12 cellular contexts compared by ENCODE assay signal in the genomic region with DNA sequence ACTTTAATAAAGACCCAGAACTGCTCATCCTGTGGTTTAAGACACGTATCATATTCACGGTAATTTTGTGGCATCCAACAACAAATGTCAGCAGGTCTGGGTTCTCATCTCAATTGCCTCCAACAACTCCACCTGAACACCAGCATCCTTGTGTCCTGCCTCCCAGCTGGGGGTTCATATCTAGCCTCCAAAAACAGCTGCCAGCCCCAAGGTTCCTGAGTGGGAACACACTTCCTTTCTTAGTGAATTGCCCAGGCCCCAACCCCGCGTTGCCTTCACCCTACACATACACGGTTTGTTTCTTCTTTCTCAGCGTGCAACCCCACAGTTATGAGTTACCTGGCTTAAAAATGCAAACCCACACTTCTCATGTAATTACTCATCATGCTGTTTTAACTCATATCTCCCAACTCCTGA.
DNase-seq lines count a peak whose midpoint lies in the region; ATAC-seq and TF ChIP-seq lines count a peak whose summit lies in the region.
"Had no signal": no experiment of that assay in that cellular context is flagged by ENCODE, and none has a peak within 500 bp of the region (broad histone marks: within the 10 kb centered on the region; RNA-seq: fewer than 3 reads in every experiment).

No MANE protein-coding gene starts in this region.

- no peaks in the 10 kb centered on the region for H3K4me1 ChIP-seq in GM23338 (ENCODE audit: insufficient read depth)

- H3K4me3 Mint-ChIP-seq in GM23338: no peak overlapping the region
- peak overlapping the region; percentile 78 for H3K4me3 Mint-ChIP-seq in activated CD4-positive, alpha-beta memory T cell treated with anti-CD3 and anti-CD28 coated beads, Interleukin-2, amount 10 ng/mL, durations not matched to agents 7 days and 5 days
- H3K4me3 Mint-ChIP-seq in effector memory CD8-positive, alpha-beta T cell: peak overlapping the region; percentile 84 to 85
- H3K4me3 Mint-ChIP-seq in stimulated activated naive B cell treated with anti-CD40 and anti-IgM and Interleukin-4, amounts not matched to agents 10 μg/mL and 1 μg/mL and 100 μg/mL, for 72 hours: peak overlapping the region; percentile 6 to 60

- H3K27ac ChIP-seq in GM23338 (ENCODE audit: low read depth): no peak overlapping the region
- H3K27ac ChIP-seq in dorsolateral prefrontal cortex: peak overlapping the region in 18 of 59 donors; percentile 3 to 87 (median 34)
- H3K27ac ChIP-seq: thyroid gland had no signal

- H3F3A ChIP-seq in GM23338 (replicated peaks; ENCODE audit: low read depth): no peaks in the 10 kb centered on the region

- POLR2A ChIA-PET in activated CD4-positive, alpha-beta memory T cell treated with anti-CD3 and anti-CD28 coated beads, Interleukin-2, amount 10 ng/mL, durations not matched to agents 7 days and 5 days (lab: Charles Lee): interaction anchor here (1.3 to 6.0 kb wide), 7 partner anchors 9 to 185 kb away, joined by 6 to 107 read pairs (median 25); a partner anchor contains a TSS

- DNase-seq in GM23338 (ENCODE audit: low spot score) (no peak), pons (ENCODE audit: low spot score) (no peak), dorsolateral prefrontal cortex (no peak)
- peak; percentile 57 for DNase-seq in activated CD4-positive, alpha-beta memory T cell treated with anti-CD3 and anti-CD28 coated beads, Interleukin-2, amount 10 ng/mL, durations not matched to agents 7 days and 5 days
- no peak for DNase-seq in effector memory CD8-positive, alpha-beta T cell
- DNase-seq in stimulated activated naive B cell treated with anti-CD40 and anti-IgM and Interleukin-4, amounts not matched to agents 10 μg/mL and 1 μg/mL and 100 μg/mL, for 72 hours: peak; percentile 23
- DNase-seq: NCI-H2081 treated with DMSO at 0.1 percent for 48 hours, OCI-M1, thyroid gland had no signal

- H3K9me3 Mint-ChIP-seq in GM23338: peaks cover 8% of the 10 kb centered on the region
- H3K9me3 Mint-ChIP-seq in activated CD4-positive, alpha-beta memory T cell treated with anti-CD3 and anti-CD28 coated beads, Interleukin-2, amount 10 ng/mL, durations not matched to agents 7 days and 5 days: no peaks in the 10 kb centered on the region
- H3K9me3 Mint-ChIP-seq in effector memory CD8-positive, alpha-beta T cell: no peaks in the 10 kb centered on the region
- peaks cover 3 to 9% of the 10 kb centered on the region in 2 donors for H3K9me3 Mint-ChIP-seq in stimulated activated naive B cell treated with anti-CD40 and anti-IgM and Interleukin-4, amounts not matched to agents 10 μg/mL and 1 μg/mL and 100 μg/mL, for 72 hours

- H3K4me3 ChIP-seq in GM23338: no peak overlapping the region
- no peak overlapping the region for H3K4me3 ChIP-seq in dorsolateral prefrontal cortex
- H3K4me3 ChIP-seq: K562, thyroid gland had no signal

- H3K36me3 ChIP-seq in GM23338 (ENCODE audit: insufficient read depth): no peaks in the 10 kb centered on the region
- H3K36me3 ChIP-seq: thyroid gland had no signal

- peaks cover 12% of the 10 kb centered on the region for H3K27me3 Mint-ChIP-seq in GM23338 (ENCODE audit: insufficient read depth, low read depth, poor library complexity)
- no peaks in the 10 kb centered on the region for H3K27me3 Mint-ChIP-seq in activated CD4-positive, alpha-beta memory T cell treated with anti-CD3 and anti-CD28 coated beads, Interleukin-2, amount 10 ng/mL, durations not matched to agents 7 days and 5 days
- H3K27me3 Mint-ChIP-seq in effector memory CD8-positive, alpha-beta T cell: no peaks in the 10 kb centered on the region
- no peaks in the 10 kb centered on the region for H3K27me3 Mint-ChIP-seq in stimulated activated naive B cell treated with anti-CD40 and anti-IgM and Interleukin-4, amounts not matched to agents 10 μg/mL and 1 μg/mL and 100 μg/mL, for 72 hours

- peaks cover 7% of the 10 kb centered on the region for H4K20me1 ChIP-seq in GM23338 (replicated peaks; ENCODE audit: insufficient read depth)

- H3K79me2 ChIP-seq in GM23338 (replicated peaks; ENCODE audit: insufficient read depth): peaks cover 63% of the 10 kb centered on the region

- peaks cover 9% of the 10 kb centered on the region; the same call in 1 of the 3 replicates for H3K4me1 Mint-ChIP-seq in GM23338
- H3K4me1 Mint-ChIP-seq in activated CD4-positive, alpha-beta memory T cell treated with anti-CD3 and anti-CD28 coated beads, Interleukin-2, amount 10 ng/mL, durations not matched to agents 7 days and 5 days: peaks cover 99% of the 10 kb centered on the region
- H3K4me1 Mint-ChIP-seq in effector memory CD8-positive, alpha-beta T cell (ENCODE audit: low read depth in 2 of 2): peaks cover 79 to 97% of the 10 kb centered on the region in 2 donors
- peaks cover 65 to 96% of the 10 kb centered on the region in 2 donors for H3K4me1 Mint-ChIP-seq in stimulated activated naive B cell treated with anti-CD40 and anti-IgM and Interleukin-4, amounts not matched to agents 10 μg/mL and 1 μg/mL and 100 μg/mL, for 72 hours

- intact Hi-C loops in dorsolateral prefrontal cortex (cut with DNase I): no loop called here

- ATAC-seq in GM23338 (no peak), GM18502 (IDR thresholded peaks at IDR 0.05; ENCODE audit: poor library complexity, unreplicated experiment) (no peak)
- peak; percentile 42 for ATAC-seq in effector memory CD8-positive, alpha-beta T cell (replicated peaks)
- ATAC-seq in stimulated activated naive B cell treated with anti-CD40 and anti-IgM and Interleukin-4, amounts not matched to agents 10 μg/mL and 1 μg/mL and 100 μg/mL, for 72 hours (replicated peaks): peak; percentile 50 to 55
- ATAC-seq: HCT116, K562 had no signal

- CTCF ChIA-PET in activated CD4-positive, alpha-beta memory T cell treated with anti-CD3 and anti-CD28 coated beads, Interleukin-2, amount 10 ng/mL, durations not matched to agents 7 days and 5 days (lab: Charles Lee): interaction anchor here (4.1 kb wide), 1 partner anchor 11 kb away, joined by 21 read pairs; no protein-coding TSS in a partner anchor

- no peak overlapping the region for H3K4me2 ChIP-seq in GM23338

- H3K27me3 ChIP-seq in GM23338 (ENCODE audit: insufficient read depth) (no peaks in the 10 kb centered on the region), dorsolateral prefrontal cortex (no peaks in the 10 kb centered on the region)
- H3K27me3 ChIP-seq: thyroid gland had no signal

- H2AFZ ChIP-seq in GM23338: no peak overlapping the region

- H3K27ac Mint-ChIP-seq in GM23338: peak overlapping the region; percentile 17; the same call in 1 of the 2 replicates
- peak overlapping the region; percentile 97 for H3K27ac Mint-ChIP-seq in activated CD4-positive, alpha-beta memory T cell treated with anti-CD3 and anti-CD28 coated beads, Interleukin-2, amount 10 ng/mL, durations not matched to agents 7 days and 5 days
- peak overlapping the region; percentile 91 to 96 for H3K27ac Mint-ChIP-seq in effector memory CD8-positive, alpha-beta T cell
- peak overlapping the region; percentile 91 for H3K27ac Mint-ChIP-seq in stimulated activated naive B cell treated with anti-CD40 and anti-IgM and Interleukin-4, amounts not matched to agents 10 μg/mL and 1 μg/mL and 100 μg/mL, for 72 hours

- H3K36me3 Mint-ChIP-seq in GM23338 (ENCODE audit: low read depth): peaks cover 28% of the 10 kb centered on the region
- peaks cover 77% of the 10 kb centered on the region for H3K36me3 Mint-ChIP-seq in activated CD4-positive, alpha-beta memory T cell treated with anti-CD3 and anti-CD28 coated beads, Interleukin-2, amount 10 ng/mL, durations not matched to agents 7 days and 5 days (ENCODE audit: low read depth)
- peaks cover 39% of the 10 kb centered on the region for H3K36me3 Mint-ChIP-seq in effector memory CD8-positive, alpha-beta T cell (ENCODE audit: insufficient read depth)
- H3K36me3 Mint-ChIP-seq in stimulated activated naive B cell treated with anti-CD40 and anti-IgM and Interleukin-4, amounts not matched to agents 10 μg/mL and 1 μg/mL and 100 μg/mL, for 72 hours: peaks cover 62 to 67% of the 10 kb centered on the region in 2 donors

- no peaks in the 10 kb centered on the region for H3K9me2 ChIP-seq in GM23338 (ENCODE audit: insufficient read depth)

- no peak for TF ChIP-seq CTCF in GM23338 (conservative IDR thresholded peaks at IDR 0.05; ENCODE audit: low read depth in 2 of 2)
- TF ChIP-seq CTCF in dorsolateral prefrontal cortex (IDR thresholded peaks at IDR 0.05 in 54 of 56, conservative IDR thresholded peaks at IDR 0.05 in 2 of 56; ENCODE audit: low read depth in 1 of 56, partially characterized antibody in 56 of 56): no peak

Comparison
In these comparisons a context has a peak if more than half of its experiments do, and no peak if none do; other contexts are left out.
1. ATAC-seq: peak in effector memory CD8-positive, alpha-beta T cell (single experiment) and stimulated activated naive B cell treated with anti-CD40 and anti-IgM and Interleukin-4, amounts not matched to agents 10 μg/mL and 1 μg/mL and 100 μg/mL, for 72 hours (2 of 2); none in GM23338 (single experiment) and GM18502 (single experiment).
2. DNase-seq: peak in activated CD4-positive, alpha-beta memory T cell treated with anti-CD3 and anti-CD28 coated beads, Interleukin-2, amount 10 ng/mL, durations not matched to agents 7 days and 5 days (single experiment) and stimulated activated naive B cell treated with anti-CD40 and anti-IgM and Interleukin-4, amounts not matched to agents 10 μg/mL and 1 μg/mL and 100 μg/mL, for 72 hours (single experiment); none in GM23338 (single experiment), effector memory CD8-positive, alpha-beta T cell (0 of 3), pons (single experiment) and dorsolateral prefrontal cortex (0 of 10).
3. H3K27ac Mint-ChIP-seq: peak in every context shown above with its lines; median percentile 97 in activated CD4-positive, alpha-beta memory T cell treated with anti-CD3 and anti-CD28 coated beads, Interleukin-2, amount 10 ng/mL, durations not matched to agents 7 days and 5 days; 94 in effector memory CD8-positive, alpha-beta T cell; 91 in stimulated activated naive B cell treated with anti-CD40 and anti-IgM and Interleukin-4, amounts not matched to agents 10 μg/mL and 1 μg/mL and 100 μg/mL, for 72 hours; 17 in GM23338.